In the genomic region with DNA sequence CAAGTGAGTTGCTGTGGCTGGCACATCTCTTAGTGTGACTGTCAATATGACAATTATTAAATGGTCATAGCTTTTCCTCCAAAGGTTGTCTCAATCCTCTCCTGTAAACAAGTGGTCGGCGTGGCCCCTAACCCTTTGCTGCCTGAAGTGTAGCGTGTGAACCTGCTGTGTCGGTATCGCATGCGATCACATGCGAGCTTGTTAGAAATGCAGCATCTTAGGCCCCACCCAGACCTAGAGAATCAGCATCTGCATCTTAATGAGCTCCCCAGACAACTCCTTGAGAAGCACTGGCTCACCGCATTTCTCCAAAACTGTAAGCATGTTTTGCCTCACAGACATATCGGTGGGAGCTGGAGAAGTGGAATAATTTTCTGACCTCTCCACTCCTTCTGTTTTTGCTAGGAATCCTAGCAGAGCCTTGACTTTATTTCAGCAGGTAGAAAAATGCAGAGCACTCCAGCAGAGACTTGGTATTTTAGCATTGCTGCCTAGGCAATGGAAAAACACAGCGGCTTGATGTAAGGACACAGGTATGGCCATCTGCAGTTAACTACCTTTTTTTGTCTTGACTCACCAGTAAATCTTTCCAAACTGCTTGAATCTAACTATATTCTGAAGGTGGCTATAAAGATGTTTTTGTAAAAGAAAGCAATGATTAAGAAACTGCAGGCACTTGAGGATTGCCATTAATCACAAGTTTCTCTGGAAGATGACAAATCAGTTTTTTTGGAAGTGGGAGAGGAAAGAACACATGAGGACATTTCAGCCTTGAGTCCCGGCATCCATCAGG, we compare ENCODE assay signal across 17 cellular contexts.
"Had no signal": no experiment of that assay in that cellular context is flagged by ENCODE, and none has a peak within 500 bp of the region (broad histone marks: within the 10 kb centered on the region; RNA-seq: fewer than 3 reads in every experiment).

No MANE protein-coding gene starts in this region.

- H3K27ac Mint-ChIP-seq: activated CD4-positive, alpha-beta memory T cell treated with anti-CD3 and anti-CD28 coated beads for 36 hours; activated CD4-positive, alpha-beta T cell treated with anti-CD3 and anti-CD28 coated beads for 36 hours; activated CD8-positive, alpha-beta memory T cell treated with anti-CD3 and anti-CD28 coated beads, Interleukin-2, amount 10 ng/mL, durations not matched to agents 7 days and 5 days; activated T-cell treated with anti-CD3 and anti-CD28 coated beads, Interleukin-2, amount 50 U/mL, for 24 hours; nephron; stimulated activated effector memory CD8-positive, alpha-beta T cell treated with anti-CD3 and anti-CD28 coated beads, Interleukin-12 subunit alpha, Interleukin-12 subunit beta, amount 100 ng/mL, for 72 hours; T-helper 17 cell had no signal

- H3K27ac ChIP-seq: gastrocnemius medialis, thyroid gland, WERI-Rb-1 had no signal

- H3K27me3 Mint-ChIP-seq: activated T-cell treated with anti-CD3 and anti-CD28 coated beads, Interleukin-2, amount 50 U/mL, for 24 hours; T-helper 17 cell had no signal

- DNase-seq: activated CD4-positive, alpha-beta memory T cell treated with anti-CD3 and anti-CD28 coated beads for 36 hours; activated CD4-positive, alpha-beta T cell treated with anti-CD3 and anti-CD28 coated beads for 36 hours; activated CD8-positive, alpha-beta memory T cell treated with anti-CD3 and anti-CD28 coated beads, Interleukin-2, amount 10 ng/mL, durations not matched to agents 7 days and 5 days; activated naive CD4-positive, alpha-beta T cell treated with anti-CD3 and anti-CD28 coated beads, Interleukin-2, amount 50 U/mL, for 16 hours; activated T-cell treated with anti-CD3 and anti-CD28 coated beads, Interleukin-2, amount 50 U/mL, for 24 hours; adrenal gland; central memory CD4-positive, alpha-beta T cell; effector CD8-positive, alpha-beta T cell; gastrocnemius medialis; kidney; left lung; T-helper 17 cell; thyroid gland; WERI-Rb-1 had no signal

- H3K9me3 Mint-ChIP-seq: activated CD4-positive, alpha-beta memory T cell treated with anti-CD3 and anti-CD28 coated beads for 36 hours; activated T-cell treated with anti-CD3 and anti-CD28 coated beads, Interleukin-2, amount 50 U/mL, for 24 hours; nephron; stimulated activated effector memory CD8-positive, alpha-beta T cell treated with anti-CD3 and anti-CD28 coated beads, Interleukin-12 subunit alpha, Interleukin-12 subunit beta, amount 100 ng/mL, for 72 hours had no signal

- H3K36me3 Mint-ChIP-seq: activated CD4-positive, alpha-beta memory T cell treated with anti-CD3 and anti-CD28 coated beads for 36 hours; activated CD8-positive, alpha-beta memory T cell treated with anti-CD3 and anti-CD28 coated beads, Interleukin-2, amount 10 ng/mL, durations not matched to agents 7 days and 5 days; stimulated activated effector memory CD8-positive, alpha-beta T cell treated with anti-CD3 and anti-CD28 coated beads, Interleukin-12 subunit alpha, Interleukin-12 subunit beta, amount 100 ng/mL, for 72 hours had no signal

- H3K4me3 Mint-ChIP-seq: activated CD4-positive, alpha-beta memory T cell treated with anti-CD3 and anti-CD28 coated beads for 36 hours; activated CD4-positive, alpha-beta T cell treated with anti-CD3 and anti-CD28 coated beads for 36 hours; activated CD8-positive, alpha-beta memory T cell treated with anti-CD3 and anti-CD28 coated beads, Interleukin-2, amount 10 ng/mL, durations not matched to agents 7 days and 5 days; activated T-cell treated with anti-CD3 and anti-CD28 coated beads, Interleukin-2, amount 50 U/mL, for 24 hours; nephron; stimulated activated effector memory CD8-positive, alpha-beta T cell treated with anti-CD3 and anti-CD28 coated beads, Interleukin-12 subunit alpha, Interleukin-12 subunit beta, amount 100 ng/mL, for 72 hours; T-helper 17 cell had no signal

- H3K27me3 ChIP-seq: adrenal gland, gastrocnemius medialis, left lung, thyroid gland had no signal

- H3K4me1 ChIP-seq: prostate gland had no signal

- ATAC-seq: activated CD4-positive, alpha-beta T cell treated with anti-CD3 and anti-CD28 coated beads for 36 hours; activated CD8-positive, alpha-beta memory T cell treated with anti-CD3 and anti-CD28 coated beads, Interleukin-2, amount 10 ng/mL, durations not matched to agents 7 days and 5 days; gastrocnemius medialis; left lung; stimulated activated effector memory CD8-positive, alpha-beta T cell treated with anti-CD3 and anti-CD28 coated beads, Interleukin-12 subunit alpha, Interleukin-12 subunit beta, amount 100 ng/mL, for 72 hours; T-helper 17 cell had no signal

- H3K4me3 ChIP-seq: adrenal gland, gastrocnemius medialis, left lung, prostate gland, thyroid gland had no signal

- H3K36me3 ChIP-seq: adrenal gland, gastrocnemius medialis, left lung, prostate gland, thyroid gland had no signal
